20 cellular contexts compared by ENCODE assay signal in the genomic region with DNA sequence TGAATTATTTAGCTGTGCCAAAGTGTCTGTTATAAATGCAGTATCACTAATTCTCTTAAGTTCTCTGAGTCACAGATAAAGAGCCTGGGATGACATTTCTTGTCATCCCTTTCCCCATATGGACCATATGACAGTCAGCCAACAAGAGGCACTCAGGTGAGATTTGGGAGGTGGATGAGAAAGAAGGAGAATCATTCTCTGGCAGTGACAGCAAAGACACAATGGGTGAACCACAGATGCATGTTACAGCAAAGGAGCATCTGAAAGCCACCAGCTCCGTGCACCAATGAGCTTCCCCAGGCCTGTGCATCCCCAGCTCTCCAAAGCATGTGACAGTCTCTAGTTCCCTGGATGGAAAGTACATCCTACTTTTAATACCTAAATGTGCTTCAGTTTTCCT. TPM values are rescaled to one million over a fixed set of nuclear protein-coding genes. Genes with fewer than 3 reads are reported as not detected.
DNase-seq lines count a peak whose midpoint lies in the region; ATAC-seq, FAIRE-seq and TF ChIP-seq lines count a peak whose summit lies in the region.
"Had no signal": no experiment of that assay in that cellular context is flagged by ENCODE, and none has a peak within 500 bp of the region (broad histone marks: within the 10 kb centered on the region; RNA-seq: fewer than 3 reads in every experiment).

No MANE protein-coding gene starts in this region.

- peak; percentile 20 for ATAC-seq in HG02588 (IDR thresholded peaks at IDR 0.05; ENCODE audit: unreplicated experiment)
- peak; percentile 47 for ATAC-seq in activated CD8-positive, alpha-beta T cell treated with anti-CD3 and anti-CD28 coated beads for 36 hours
- ATAC-seq: HCT116, left colon had no signal

- CTCF ChIA-PET in activated CD8-positive, alpha-beta T cell treated with anti-CD3 and anti-CD28 coated beads for 36 hours (lab: Charles Lee) = interaction anchor here (1.1 to 1.9 kb wide), 5 partner anchors 11 to 172 kb away, joined by 3 to 10 read pairs (median 3); a partner anchor contains a TSS
- CTCF ChIA-PET in Caco-2 (lab: Charles Lee) = no interaction called here

- no peaks in the 10 kb centered on the region for H3K9me3 ChIP-seq in Caco-2
- H3K9me3 ChIP-seq: esophagus muscularis mucosa had no signal

- H3K4me1 Mint-ChIP-seq in activated CD8-positive, alpha-beta T cell treated with anti-CD3 and anti-CD28 coated beads for 36 hours (ENCODE audit: low read depth) = peaks cover 60% of the 10 kb centered on the region
- no peaks in the 10 kb centered on the region for H3K4me1 Mint-ChIP-seq in Caco-2 (ENCODE audit: low read depth, unreplicated experiment)

- H3K27ac Mint-ChIP-seq in activated CD8-positive, alpha-beta T cell treated with anti-CD3 and anti-CD28 coated beads for 36 hours = peak overlapping the region; percentile 80
- no peak overlapping the region for H3K27ac Mint-ChIP-seq in Caco-2 (ENCODE audit: unreplicated experiment)

- H3K9me3 Mint-ChIP-seq in activated CD8-positive, alpha-beta T cell treated with anti-CD3 and anti-CD28 coated beads for 36 hours = peaks cover 19% of the 10 kb centered on the region
- H3K9me3 Mint-ChIP-seq in Caco-2 (ENCODE audit: unreplicated experiment) = no peaks in the 10 kb centered on the region

- POLR2A ChIA-PET in activated CD8-positive, alpha-beta T cell treated with anti-CD3 and anti-CD28 coated beads for 36 hours (lab: Charles Lee) = interaction anchor here (0.6 to 2.7 kb wide), 6 partner anchors 10 to 169 kb away, joined by 3 to 16 read pairs (median 3); a partner anchor contains a TSS
- POLR2A ChIA-PET in Caco-2 (lab: Charles Lee) = no interaction called here

- H3K4me1 ChIP-seq in Caco-2 = no peaks in the 10 kb centered on the region

- no peaks in the 10 kb centered on the region for H3K27me3 Mint-ChIP-seq in activated CD8-positive, alpha-beta T cell treated with anti-CD3 and anti-CD28 coated beads for 36 hours
- H3K27me3 Mint-ChIP-seq in Caco-2 (ENCODE audit: insufficient read depth, unreplicated experiment) = peaks cover 7% of the 10 kb centered on the region

- H3K36me3 ChIP-seq in Caco-2 (ENCODE audit: control insufficient read depth, insufficient read depth, low read length) (no peaks in the 10 kb centered on the region), H7 (replicated peaks; ENCODE audit: control insufficient read depth, insufficient read depth, low read length) (no peaks in the 10 kb centered on the region)

- DNase-seq in stimulated activated CD4-positive, alpha-beta T cell treated with anti-CD3 and anti-CD28 coated beads, Interleukin-1b, Interleukin-23, amount 100 ng/mL, for 48 hours = peak; percentile 27
- DNase-seq in stimulated activated CD4-positive, alpha-beta T cell treated with anti-CD3 and anti-CD28 coated beads, Interleukin-12 subunit alpha, Interleukin-12 subunit beta, amount 100 ng/mL, for 4 hours = no peak
- DNase-seq in activated CD8-positive, alpha-beta T cell treated with anti-CD3 and anti-CD28 coated beads for 36 hours = no peak
- DNase-seq in D721Med (ENCODE audit: insufficient read length, low spot score) = no peak
- DNase-seq in Caco-2 = no peak
- no peak for DNase-seq in H7
- DNase-seq in RPMI8226 = no peak
- DNase-seq: activated CD4-positive, alpha-beta T cell treated with anti-CD3 and anti-CD28 coated beads for 48 hours; DMS79 treated with DMSO at 0.1 percent for 48 hours; IMR-90; left colon; NCI-H1105; OCI-M1; stimulated activated CD4-positive, alpha-beta T cell treated with anti-CD3 and anti-CD28 coated beads, Interleukin-2, amount 100 ng/mL, for 48 hours; SW 1271 had no signal

- no peak overlapping the region for H3K4me3 ChIP-seq in Caco-2 (ENCODE audit: low read depth, low read length)
- H3K4me3 ChIP-seq in H7 (ENCODE audit: insufficient read depth, low read depth, low read length) = no peak overlapping the region
- H3K4me3 ChIP-seq: esophagus muscularis mucosa had no signal

- H3K36me3 Mint-ChIP-seq in activated CD8-positive, alpha-beta T cell treated with anti-CD3 and anti-CD28 coated beads for 36 hours (ENCODE audit: low read depth) = peaks cover 28% of the 10 kb centered on the region
- no peaks in the 10 kb centered on the region for H3K36me3 Mint-ChIP-seq in Caco-2 (ENCODE audit: insufficient read depth, unreplicated experiment)

- H3K4me3 Mint-ChIP-seq in activated CD8-positive, alpha-beta T cell treated with anti-CD3 and anti-CD28 coated beads for 36 hours = no peak overlapping the region
- no peak overlapping the region for H3K4me3 Mint-ChIP-seq in Caco-2 (ENCODE audit: unreplicated experiment)

- TF ChIP-seq CTCF in activated CD8-positive, alpha-beta T cell treated with anti-CD3 and anti-CD28 coated beads for 36 hours (IDR thresholded peaks at IDR 0.05) = no peak
- TF ChIP-seq CTCF in D721Med (IDR thresholded peaks at IDR 0.05; ENCODE audit: insufficient read depth, missing control alignments) (no peak), Caco-2 (IDR thresholded peaks at IDR 0.05; ENCODE audit: insufficient read depth in 1 of 2, low read depth in 1 of 2, low read length in 1 of 2, severe bottlenecking in 1 of 2, unreplicated experiment in 1 of 2) (no peak)

- intact Hi-C loops in activated CD8-positive, alpha-beta T cell treated with anti-CD3 and anti-CD28 coated beads for 36 hours (cut with micrococcal nuclease) = no loop called here
- intact Hi-C loops in Caco-2 (cut with micrococcal nuclease; ENCODE audit: unreplicated experiment) = no loop called here

- FAIRE-seq in D721Med (lab: Jason Lieb, UNC) = no peak
- FAIRE-seq: colon had no signal

- BruUV-seq in Caco-2 (replicated peaks; lab: Mats Ljungman, UMichigan) = no TSS peak

- H3K27me3 ChIP-seq in Caco-2 (replicated peaks; ENCODE audit: control insufficient read depth, insufficient read depth, low read length) (no peaks in the 10 kb centered on the region), H7 (ENCODE audit: control insufficient read depth, insufficient read depth, low read length) (no peaks in the 10 kb centered on the region)
- H3K27me3 ChIP-seq: esophagus muscularis mucosa had no signal

RNA-seq across cellular contexts. Expression of a gene that starts 10.8 kb away (rescaled TPM):
- 10 to 100 TPM; 21.2 to 21.5 TPM for total RNA-seq in activated CD8-positive, alpha-beta T cell treated with anti-CD3 and anti-CD28 coated beads for 36 hours
- total RNA-seq in Caco-2 (2022) = not detected in 2 replicates
- not detected in 2 replicates for total RNA-seq in H7 (2014; rRNA removed; shearing (Covaris generic))
- total RNA-seq: IMR-90, myocyte had no signal

RNA-seq across cellular contexts. Expression of a gene that starts 54.2 kb away (rescaled TPM):
- total RNA-seq in activated CD8-positive, alpha-beta T cell treated with anti-CD3 and anti-CD28 coated beads for 36 hours = 10 to 100 TPM; 88.3 to 97.8 TPM
- total RNA-seq in Caco-2 (2022) = not detected in 2 replicates
- not detected in 2 replicates for total RNA-seq in H7 (2014; rRNA removed; shearing (Covaris generic))
- total RNA-seq: IMR-90, myocyte had no signal

Comparison
In these comparisons a context has a peak if more than half of its experiments do, and no peak if none do; other contexts are left out.
1. RNA of a gene that starts 10.8 kb away (total RNA-seq): 21.2 to 21.5 TPM in activated CD8-positive, alpha-beta T cell treated with anti-CD3 and anti-CD28 coated beads for 36 hours; not detected in Caco-2 and not detected in H7; every median in the first group is over 10 times any median in the second.
2. RNA of a gene that starts 54.2 kb away (total RNA-seq): 88.3 to 97.8 TPM in activated CD8-positive, alpha-beta T cell treated with anti-CD3 and anti-CD28 coated beads for 36 hours; not detected in Caco-2 and not detected in H7; every median in the first group is over 10 times any median in the second.